In the genomic region with DNA sequence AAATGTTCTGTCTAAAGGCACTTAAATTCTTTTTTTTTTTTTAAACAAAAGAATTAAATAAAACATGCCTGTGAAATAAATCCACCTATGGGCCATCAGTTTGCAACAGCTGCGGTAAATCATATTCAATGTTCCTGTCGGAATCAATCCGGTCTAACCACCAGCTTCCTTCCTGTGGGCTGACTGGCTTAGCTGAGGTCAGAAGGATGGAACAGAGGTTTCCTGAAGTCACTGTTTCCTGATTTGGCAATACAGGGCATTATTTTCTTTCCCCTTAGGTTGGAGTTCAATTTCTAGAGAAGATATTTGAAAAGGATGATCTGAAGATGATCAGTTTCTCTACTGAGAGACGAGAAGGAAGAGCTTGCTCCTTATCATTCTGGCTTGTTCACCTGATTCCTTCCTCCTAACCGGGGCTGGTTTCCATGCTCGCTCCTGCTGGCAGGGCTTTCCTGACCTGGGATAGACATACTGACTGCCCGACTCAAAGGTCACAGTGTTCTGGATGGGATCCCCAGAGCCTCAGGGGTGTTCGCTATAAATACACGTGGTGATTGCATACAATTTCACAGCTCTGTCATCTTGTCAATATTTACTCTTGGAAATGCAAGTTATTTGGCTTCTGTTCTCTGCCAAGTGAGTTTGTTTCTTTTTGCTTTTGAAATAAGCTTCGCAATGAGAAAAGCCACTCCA, we compare ENCODE assay signal across 1 cellular context.
TF ChIP-seq lines count a peak whose summit lies in the region.

No MANE protein-coding gene starts in this region.

TF ChIP-seq in HepG2, 621 proteins besides CTCF, POLR2A, EP300 and RAD21 (continued from another document and continues in another):
- TF ChIP-seq, protein P1, sequence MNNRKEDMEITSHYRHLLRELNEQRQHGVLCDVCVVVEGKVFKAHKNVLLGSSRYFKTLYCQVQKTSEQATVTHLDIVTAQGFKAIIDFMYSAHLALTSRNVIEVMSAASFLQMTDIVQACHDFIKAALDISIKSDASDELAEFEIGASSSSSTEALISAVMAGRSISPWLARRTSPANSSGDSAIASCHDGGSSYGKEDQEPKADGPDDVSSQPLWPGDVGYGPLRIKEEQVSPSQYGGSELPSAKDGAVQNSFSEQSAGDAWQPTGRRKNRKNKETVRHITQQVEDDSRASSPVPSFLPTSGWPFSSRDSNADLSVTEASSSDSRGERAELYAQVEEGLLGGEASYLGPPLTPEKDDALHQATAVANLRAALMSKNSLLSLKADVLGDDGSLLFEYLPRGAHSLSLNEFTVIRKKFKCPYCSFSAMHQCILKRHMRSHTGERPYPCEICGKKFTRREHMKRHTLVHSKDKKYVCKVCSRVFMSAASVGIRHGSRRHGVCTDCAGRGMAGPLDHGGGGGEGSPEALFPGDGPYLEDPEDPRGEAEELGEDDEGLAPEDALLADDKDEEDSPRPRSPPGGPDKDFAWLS (CRISPR knock-in tag; IDR thresholded peaks at IDR 0.05; ENCODE audit: borderline replicate concordance) = no peak
- TF ChIP-seq, protein P2, sequence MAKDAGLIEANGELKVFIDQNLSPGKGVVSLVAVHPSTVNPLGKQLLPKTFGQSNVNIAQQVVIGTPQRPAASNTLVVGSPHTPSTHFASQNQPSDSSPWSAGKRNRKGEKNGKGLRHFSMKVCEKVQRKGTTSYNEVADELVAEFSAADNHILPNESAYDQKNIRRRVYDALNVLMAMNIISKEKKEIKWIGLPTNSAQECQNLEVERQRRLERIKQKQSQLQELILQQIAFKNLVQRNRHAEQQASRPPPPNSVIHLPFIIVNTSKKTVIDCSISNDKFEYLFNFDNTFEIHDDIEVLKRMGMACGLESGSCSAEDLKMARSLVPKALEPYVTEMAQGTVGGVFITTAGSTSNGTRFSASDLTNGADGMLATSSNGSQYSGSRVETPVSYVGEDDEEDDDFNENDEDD (CRISPR knock-in tag; IDR thresholded peaks at IDR 0.05; ENCODE audit: borderline replicate concordance) = no peak
- no peak for TF ChIP-seq ZNF770 (CRISPR knock-in tag; IDR thresholded peaks at IDR 0.05)
- TF ChIP-seq NAIF1 (CRISPR knock-in tag; IDR thresholded peaks at IDR 0.05; ENCODE audit: borderline replicate concordance) = no peak
- peak; percentile 44; the same call in 1 of the 2 replicates for TF ChIP-seq RERE (CRISPR knock-in tag; IDR thresholded peaks at IDR 0.05; ENCODE audit: low read depth)
- no peak for TF ChIP-seq NFE2 (CRISPR knock-in tag; IDR thresholded peaks at IDR 0.05)
- TF ChIP-seq ESRRA (CRISPR knock-in tag; IDR thresholded peaks at IDR 0.05; ENCODE audit: low read depth) = no peak
- TF ChIP-seq HMGA1 (CRISPR knock-in tag; conservative IDR thresholded peaks at IDR 0.05) = no peak
- TF ChIP-seq, protein P3, sequence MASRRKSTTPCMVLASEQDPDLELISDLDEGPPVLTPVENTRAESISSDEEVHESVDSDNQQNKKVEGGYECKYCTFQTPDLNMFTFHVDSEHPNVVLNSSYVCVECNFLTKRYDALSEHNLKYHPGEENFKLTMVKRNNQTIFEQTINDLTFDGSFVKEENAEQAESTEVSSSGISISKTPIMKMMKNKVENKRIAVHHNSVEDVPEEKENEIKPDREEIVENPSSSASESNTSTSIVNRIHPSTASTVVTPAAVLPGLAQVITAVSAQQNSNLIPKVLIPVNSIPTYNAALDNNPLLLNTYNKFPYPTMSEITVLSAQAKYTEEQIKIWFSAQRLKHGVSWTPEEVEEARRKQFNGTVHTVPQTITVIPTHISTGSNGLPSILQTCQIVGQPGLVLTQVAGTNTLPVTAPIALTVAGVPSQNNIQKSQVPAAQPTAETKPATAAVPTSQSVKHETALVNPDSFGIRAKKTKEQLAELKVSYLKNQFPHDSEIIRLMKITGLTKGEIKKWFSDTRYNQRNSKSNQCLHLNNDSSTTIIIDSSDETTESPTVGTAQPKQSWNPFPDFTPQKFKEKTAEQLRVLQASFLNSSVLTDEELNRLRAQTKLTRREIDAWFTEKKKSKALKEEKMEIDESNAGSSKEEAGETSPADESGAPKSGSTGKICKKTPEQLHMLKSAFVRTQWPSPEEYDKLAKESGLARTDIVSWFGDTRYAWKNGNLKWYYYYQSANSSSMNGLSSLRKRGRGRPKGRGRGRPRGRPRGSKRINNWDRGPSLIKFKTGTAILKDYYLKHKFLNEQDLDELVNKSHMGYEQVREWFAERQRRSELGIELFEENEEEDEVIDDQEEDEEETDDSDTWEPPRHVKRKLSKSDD (CRISPR knock-in tag; IDR thresholded peaks at IDR 0.05; ENCODE audit: low read depth) = no peak
- no peak for TF ChIP-seq HMG20B (CRISPR knock-in tag; conservative IDR thresholded peaks at IDR 0.05)
- no peak for TF ChIP-seq ZNF292 (CRISPR knock-in tag; IDR thresholded peaks at IDR 0.05; ENCODE audit: borderline replicate concordance, low read depth)
- no peak for TF ChIP-seq DPF2 (CRISPR knock-in tag; IDR thresholded peaks at IDR 0.05; ENCODE audit: borderline replicate concordance, low read depth)
- no peak for TF ChIP-seq TMF1 (CRISPR knock-in tag; IDR thresholded peaks at IDR 0.05; ENCODE audit: low read depth)
- TF ChIP-seq, protein P4, sequence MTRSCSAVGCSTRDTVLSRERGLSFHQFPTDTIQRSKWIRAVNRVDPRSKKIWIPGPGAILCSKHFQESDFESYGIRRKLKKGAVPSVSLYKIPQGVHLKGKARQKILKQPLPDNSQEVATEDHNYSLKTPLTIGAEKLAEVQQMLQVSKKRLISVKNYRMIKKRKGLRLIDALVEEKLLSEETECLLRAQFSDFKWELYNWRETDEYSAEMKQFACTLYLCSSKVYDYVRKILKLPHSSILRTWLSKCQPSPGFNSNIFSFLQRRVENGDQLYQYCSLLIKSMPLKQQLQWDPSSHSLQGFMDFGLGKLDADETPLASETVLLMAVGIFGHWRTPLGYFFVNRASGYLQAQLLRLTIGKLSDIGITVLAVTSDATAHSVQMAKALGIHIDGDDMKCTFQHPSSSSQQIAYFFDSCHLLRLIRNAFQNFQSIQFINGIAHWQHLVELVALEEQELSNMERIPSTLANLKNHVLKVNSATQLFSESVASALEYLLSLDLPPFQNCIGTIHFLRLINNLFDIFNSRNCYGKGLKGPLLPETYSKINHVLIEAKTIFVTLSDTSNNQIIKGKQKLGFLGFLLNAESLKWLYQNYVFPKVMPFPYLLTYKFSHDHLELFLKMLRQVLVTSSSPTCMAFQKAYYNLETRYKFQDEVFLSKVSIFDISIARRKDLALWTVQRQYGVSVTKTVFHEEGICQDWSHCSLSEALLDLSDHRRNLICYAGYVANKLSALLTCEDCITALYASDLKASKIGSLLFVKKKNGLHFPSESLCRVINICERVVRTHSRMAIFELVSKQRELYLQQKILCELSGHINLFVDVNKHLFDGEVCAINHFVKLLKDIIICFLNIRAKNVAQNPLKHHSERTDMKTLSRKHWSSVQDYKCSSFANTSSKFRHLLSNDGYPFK (CRISPR knock-in tag; IDR thresholded peaks at IDR 0.05; ENCODE audit: borderline replicate concordance) = no peak
- no peak for TF ChIP-seq ZNF263 (CRISPR knock-in tag; IDR thresholded peaks at IDR 0.05)
- TF ChIP-seq RXRB (CRISPR knock-in tag; IDR thresholded peaks at IDR 0.05; ENCODE audit: borderline replicate concordance) = 0 out of 2 replicates have a peak, but pooled peaks have one; percentile 13
- no peak for TF ChIP-seq GTF2F1 (IDR thresholded peaks at IDR 0.05; ENCODE audit: low read length)
- TF ChIP-seq, protein P5, sequence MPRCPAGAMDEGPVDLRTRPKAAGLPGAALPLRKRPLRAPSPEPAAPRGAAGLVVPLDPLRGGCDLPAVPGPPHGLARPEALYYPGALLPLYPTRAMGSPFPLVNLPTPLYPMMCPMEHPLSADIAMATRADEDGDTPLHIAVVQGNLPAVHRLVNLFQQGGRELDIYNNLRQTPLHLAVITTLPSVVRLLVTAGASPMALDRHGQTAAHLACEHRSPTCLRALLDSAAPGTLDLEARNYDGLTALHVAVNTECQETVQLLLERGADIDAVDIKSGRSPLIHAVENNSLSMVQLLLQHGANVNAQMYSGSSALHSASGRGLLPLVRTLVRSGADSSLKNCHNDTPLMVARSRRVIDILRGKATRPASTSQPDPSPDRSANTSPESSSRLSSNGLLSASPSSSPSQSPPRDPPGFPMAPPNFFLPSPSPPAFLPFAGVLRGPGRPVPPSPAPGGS (CRISPR knock-in tag; IDR thresholded peaks at IDR 0.05) = no peak
- TF ChIP-seq, protein P6, sequence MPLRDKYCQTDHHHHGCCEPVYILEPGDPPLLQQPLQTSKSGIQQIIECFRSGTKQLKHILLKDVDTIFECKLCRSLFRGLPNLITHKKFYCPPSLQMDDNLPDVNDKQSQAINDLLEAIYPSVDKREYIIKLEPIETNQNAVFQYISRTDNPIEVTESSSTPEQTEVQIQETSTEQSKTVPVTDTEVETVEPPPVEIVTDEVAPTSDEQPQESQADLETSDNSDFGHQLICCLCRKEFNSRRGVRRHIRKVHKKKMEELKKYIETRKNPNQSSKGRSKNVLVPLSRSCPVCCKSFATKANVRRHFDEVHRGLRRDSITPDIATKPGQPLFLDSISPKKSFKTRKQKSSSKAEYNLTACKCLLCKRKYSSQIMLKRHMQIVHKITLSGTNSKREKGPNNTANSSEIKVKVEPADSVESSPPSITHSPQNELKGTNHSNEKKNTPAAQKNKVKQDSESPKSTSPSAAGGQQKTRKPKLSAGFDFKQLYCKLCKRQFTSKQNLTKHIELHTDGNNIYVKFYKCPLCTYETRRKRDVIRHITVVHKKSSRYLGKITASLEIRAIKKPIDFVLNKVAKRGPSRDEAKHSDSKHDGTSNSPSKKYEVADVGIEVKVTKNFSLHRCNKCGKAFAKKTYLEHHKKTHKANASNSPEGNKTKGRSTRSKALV (CRISPR knock-in tag; IDR thresholded peaks at IDR 0.05) = no peak
- no peak for TF ChIP-seq SNAPC5 (CRISPR knock-in tag; IDR thresholded peaks at IDR 0.05; ENCODE audit: borderline replicate concordance)
- peak; percentile 45; the same call in 1 of the 2 replicates for TF ChIP-seq MIER3 (CRISPR knock-in tag; IDR thresholded peaks at IDR 0.05; ENCODE audit: borderline replicate concordance)
- no peak for TF ChIP-seq ZNF746 (CRISPR knock-in tag; IDR thresholded peaks at IDR 0.05)
- TF ChIP-seq NR2F1 (CRISPR knock-in tag; IDR thresholded peaks at IDR 0.05) = peak in 1 of 2 experiments; percentile 52; a peak in 1 of 4 replicates
- TF ChIP-seq IRF2 (CRISPR knock-in tag; IDR thresholded peaks at IDR 0.05) = peak; percentile 44; the same call in 1 of the 2 replicates
- TF ChIP-seq, protein P7, sequence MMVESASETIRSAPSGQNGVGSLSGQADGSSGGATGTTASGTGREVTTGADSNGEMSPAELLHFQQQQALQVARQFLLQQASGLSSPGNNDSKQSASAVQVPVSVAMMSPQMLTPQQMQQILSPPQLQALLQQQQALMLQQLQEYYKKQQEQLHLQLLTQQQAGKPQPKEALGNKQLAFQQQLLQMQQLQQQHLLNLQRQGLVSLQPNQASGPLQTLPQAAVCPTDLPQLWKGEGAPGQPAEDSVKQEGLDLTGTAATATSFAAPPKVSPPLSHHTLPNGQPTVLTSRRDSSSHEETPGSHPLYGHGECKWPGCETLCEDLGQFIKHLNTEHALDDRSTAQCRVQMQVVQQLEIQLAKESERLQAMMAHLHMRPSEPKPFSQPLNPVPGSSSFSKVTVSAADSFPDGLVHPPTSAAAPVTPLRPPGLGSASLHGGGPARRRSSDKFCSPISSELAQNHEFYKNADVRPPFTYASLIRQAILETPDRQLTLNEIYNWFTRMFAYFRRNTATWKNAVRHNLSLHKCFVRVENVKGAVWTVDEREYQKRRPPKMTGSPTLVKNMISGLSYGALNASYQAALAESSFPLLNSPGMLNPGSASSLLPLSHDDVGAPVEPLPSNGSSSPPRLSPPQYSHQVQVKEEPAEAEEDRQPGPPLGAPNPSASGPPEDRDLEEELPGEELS (CRISPR knock-in tag; IDR thresholded peaks at IDR 0.05) = peak; percentile 56
- no peak for TF ChIP-seq PAWR (CRISPR knock-in tag; IDR thresholded peaks at IDR 0.05; ENCODE audit: borderline replicate concordance)
- no peak for TF ChIP-seq NONO (IDR thresholded peaks at IDR 0.05)
- no peak for TF ChIP-seq NONO (CRISPR knock-in tag; conservative IDR thresholded peaks at IDR 0.05)
- no peak for TF ChIP-seq ZMYM2 (CRISPR knock-in tag; IDR thresholded peaks at IDR 0.05)
- no peak for TF ChIP-seq ZNF563 (CRISPR knock-in tag; IDR thresholded peaks at IDR 0.05)
